1 cellular context compared by ENCODE assay signal in genomic region chr13:72781461-72782439, GRCh38.
TF ChIP-seq lines count a peak whose summit lies in the region.

DIS3 (minus strand) TSS chr13:72781900; CDS start chr13:72781832, 68 bp downstream.
PIBF1 (plus strand) TSS chr13:72782133; CDS start chr13:72783470, 1,337 bp downstream.

TF ChIP-seq in GM12878, 131 proteins besides CTCF, POLR2A, EP300 and RAD21 (continued from another document):
- peak; percentile 88 for TF ChIP-seq NKRF (conservative IDR thresholded peaks at IDR 0.05)
- TF ChIP-seq HSF1 (IDR thresholded peaks at IDR 0.05; ENCODE audit: low read depth, low read length) = no peak
- TF ChIP-seq SIX5 (IDR thresholded peaks at IDR 0.05; ENCODE audit: low read depth, low read length, severe bottlenecking) = no peak
- TF ChIP-seq FOS (IDR thresholded peaks at IDR 0.05; ENCODE audit: borderline replicate concordance, extremely low read depth, insufficient read length) = no peak
- no peak for TF ChIP-seq SREBF1 (IDR thresholded peaks at IDR 0.05; ENCODE audit: low read length)
- TF ChIP-seq MYB (IDR thresholded peaks at IDR 0.05; ENCODE audit: borderline replicate concordance, low read depth, low read length) = no peak
- 0 out of 2 replicates have a peak, but pooled peaks have one; percentile 58 for TF ChIP-seq STAT3 (IDR thresholded peaks at IDR 0.05; ENCODE audit: low read depth, low read length)
- TF ChIP-seq SMARCA5 (IDR thresholded peaks at IDR 0.05) = peak; percentile 11; the same call in 1 of the 2 replicates
- TF ChIP-seq CEBPB (IDR thresholded peaks at IDR 0.05; ENCODE audit: borderline replicate concordance in 1 of 2, low read depth in 2 of 2, low read length in 2 of 2) = no peak
- peak; percentile 87; the same call in 1 of the 2 replicates for TF ChIP-seq ASH2L (IDR thresholded peaks at IDR 0.05; ENCODE audit: borderline replicate concordance, low read depth)
- peak; percentile 96 for TF ChIP-seq PML (IDR thresholded peaks at IDR 0.05; ENCODE audit: low read length)
- TF ChIP-seq POLR2AphosphoS2 (IDR thresholded peaks at IDR 0.05; ENCODE audit: low read depth, low read length) = peak; percentile 68
- no peak; the same call in none of the 2 replicates for TF ChIP-seq FOXK2 (IDR thresholded peaks at IDR 0.05)
- TF ChIP-seq BHLHE40 (IDR thresholded peaks at IDR 0.05; ENCODE audit: borderline replicate concordance in 1 of 2, low read depth in 2 of 2, low read length in 1 of 2) = peak; percentile 83 to 86; a peak in 3 of 4 replicates
- TF ChIP-seq CBX5 (IDR thresholded peaks at IDR 0.05; ENCODE audit: low read depth) = 0 out of 2 replicates have a peak, but pooled peaks have one; percentile 50
- no peak for TF ChIP-seq ETV6 (conservative IDR thresholded peaks at IDR 0.05 in 1 of 2, IDR thresholded peaks at IDR 0.05 in 1 of 2; ENCODE audit: borderline replicate concordance in 1 of 2, low read depth in 1 of 2)
- TF ChIP-seq ZZZ3 (IDR thresholded peaks at IDR 0.05; ENCODE audit: control insufficient read depth, insufficient read length, low read depth) = no peak
- TF ChIP-seq MTA2 (IDR thresholded peaks at IDR 0.05; ENCODE audit: low read depth) = 0 out of 2 replicates have a peak, but pooled peaks have one; percentile 12
